ENCODE assay signal across 1 cellular context in the genomic region with DNA sequence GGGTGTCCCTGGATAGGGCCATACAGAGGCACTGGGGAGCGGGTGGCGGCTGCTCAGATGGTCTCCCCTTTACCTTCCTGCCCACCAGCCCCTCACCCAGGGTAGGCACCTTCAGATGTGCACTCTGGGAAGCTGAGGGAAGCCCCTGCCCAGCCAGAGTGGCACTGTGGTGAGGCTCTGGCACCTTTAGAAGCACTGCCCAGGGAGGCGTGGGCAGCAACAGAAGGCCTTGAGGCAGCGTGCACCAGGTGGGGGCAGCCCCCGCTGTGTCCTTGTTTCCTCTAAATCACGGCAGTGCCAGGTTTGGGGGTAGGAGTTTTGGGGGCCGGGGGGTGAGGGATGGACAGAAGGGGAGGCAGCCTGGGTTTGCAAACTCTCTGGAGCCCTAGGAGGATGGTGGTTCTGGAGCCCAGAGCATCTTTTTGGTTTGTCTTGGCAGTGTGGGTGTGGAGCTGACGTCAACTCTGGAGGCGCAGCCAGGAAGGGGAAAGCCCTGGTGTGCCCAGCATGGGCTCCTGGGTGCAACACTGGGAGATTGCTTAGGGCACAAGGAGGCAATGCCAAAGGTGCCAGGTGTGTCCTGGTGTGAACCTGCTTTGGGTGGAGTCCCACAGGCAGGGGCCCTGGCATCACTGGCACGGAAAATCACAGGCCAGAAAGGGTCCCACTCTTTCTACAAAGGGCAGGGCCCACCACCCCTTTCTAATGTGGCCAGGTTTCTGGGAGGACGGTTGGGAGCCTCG.
TF ChIP-seq lines count a peak whose summit lies in the region.

No MANE protein-coding gene starts in this region.

TF ChIP-seq in WTC11, 78 proteins besides CTCF, POLR2A, EP300 and RAD21 (continued from another document):
- TF ChIP-seq, protein P1, sequence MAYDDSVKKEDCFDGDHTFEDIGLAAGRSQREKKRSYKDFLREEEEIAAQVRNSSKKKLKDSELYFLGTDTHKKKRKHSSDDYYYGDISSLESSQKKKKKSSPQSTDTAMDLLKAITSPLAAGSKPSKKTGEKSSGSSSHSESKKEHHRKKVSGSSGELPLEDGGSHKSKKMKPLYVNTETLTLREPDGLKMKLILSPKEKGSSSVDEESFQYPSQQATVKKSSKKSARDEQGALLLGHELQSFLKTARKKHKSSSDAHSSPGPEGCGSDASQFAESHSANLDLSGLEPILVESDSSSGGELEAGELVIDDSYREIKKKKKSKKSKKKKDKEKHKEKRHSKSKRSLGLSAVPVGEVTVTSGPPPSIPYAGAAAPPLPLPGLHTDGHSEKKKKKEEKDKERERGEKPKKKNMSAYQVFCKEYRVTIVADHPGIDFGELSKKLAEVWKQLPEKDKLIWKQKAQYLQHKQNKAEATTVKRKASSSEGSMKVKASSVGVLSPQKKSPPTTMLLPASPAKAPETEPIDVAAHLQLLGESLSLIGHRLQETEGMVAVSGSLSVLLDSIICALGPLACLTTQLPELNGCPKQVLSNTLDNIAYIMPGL (CRISPR knock-in tag; IDR thresholded peaks at IDR 0.05) = no peak
- no peak for TF ChIP-seq GTF2I (CRISPR knock-in tag; conservative IDR thresholded peaks at IDR 0.05)
- no peak for TF ChIP-seq ZNF317 (CRISPR knock-in tag; IDR thresholded peaks at IDR 0.05; ENCODE audit: borderline replicate concordance, low read depth)
- no peak for TF ChIP-seq SMAD3 (CRISPR knock-in tag; IDR thresholded peaks at IDR 0.05; ENCODE audit: borderline replicate concordance)
- no peak for TF ChIP-seq SMAD4 (CRISPR knock-in tag; IDR thresholded peaks at IDR 0.05)
- TF ChIP-seq TEAD4 (CRISPR knock-in tag; IDR thresholded peaks at IDR 0.05) = no peak
TF ChIP-seq in WTC11: peak in this region for 0.
